In genomic region chr2:130376433-130377293, GRCh38 we compare ENCODE assay signal across 1 cellular context.
TF ChIP-seq lines count a peak whose summit lies in the region.

No MANE protein-coding gene starts in this region.

TF ChIP-seq in GM23338, 12 proteins besides CTCF, POLR2A, EP300 and RAD21 (continued from another document):
- TF ChIP-seq ZNF462 (CRISPR knock-in tag; IDR thresholded peaks at IDR 0.05): no peak
- TF ChIP-seq ZNF114 (CRISPR knock-in tag; IDR thresholded peaks at IDR 0.05): no peak
- TF ChIP-seq REST (IDR thresholded peaks at IDR 0.05; ENCODE audit: unreplicated experiment): no peak
- no peak for TF ChIP-seq STAT1 (IDR thresholded peaks at IDR 0.05; ENCODE audit: unreplicated experiment)
- TF ChIP-seq JUNB (IDR thresholded peaks at IDR 0.05; ENCODE audit: unreplicated experiment): no peak
- no peak for TF ChIP-seq NANOG (IDR thresholded peaks at IDR 0.05; ENCODE audit: borderline replicate concordance)
- no peak for TF ChIP-seq ETS1 (IDR thresholded peaks at IDR 0.05)
- TF ChIP-seq EZH2phosphoT487 (IDR thresholded peaks at IDR 0.05; ENCODE audit: unreplicated experiment): no peak
- TF ChIP-seq CREB1 (CRISPR knock-in tag; IDR thresholded peaks at IDR 0.05; ENCODE audit: low read depth): no peak
